In the genomic region with DNA sequence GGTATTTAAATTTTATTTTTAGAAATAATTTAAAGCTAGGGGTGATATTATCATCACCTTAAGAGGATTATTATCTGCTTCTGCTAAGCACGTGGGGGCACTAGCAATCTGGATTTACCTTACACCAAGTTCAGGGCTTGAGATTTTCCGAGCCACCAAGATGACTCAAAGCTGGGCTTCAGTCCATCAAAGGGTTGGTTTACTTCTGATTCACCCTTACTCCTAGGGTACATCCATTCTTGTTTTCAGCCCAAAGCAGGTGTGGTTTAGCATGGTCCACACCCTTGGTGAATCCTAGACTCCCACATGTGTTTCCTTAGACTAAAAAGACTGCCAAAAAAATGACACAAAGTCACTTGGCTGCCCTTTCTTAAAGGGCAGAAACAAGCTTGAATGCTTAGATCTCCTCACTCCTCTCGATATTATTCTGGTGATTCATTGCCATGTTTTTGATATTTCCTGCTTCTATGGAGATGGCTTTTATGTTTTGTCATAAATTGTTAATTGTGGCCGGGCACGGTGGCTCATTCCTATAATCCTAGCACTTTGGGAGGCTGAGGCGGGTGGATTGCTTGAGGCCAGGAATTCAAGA, we compare ENCODE assay signal across 17 cellular contexts. TPM values are rescaled to one million over a fixed set of nuclear protein-coding genes. Genes with fewer than 3 reads are reported as not detected.
DNase-seq lines count a peak whose midpoint lies in the region; ATAC-seq and TF ChIP-seq lines count a peak whose summit lies in the region.
"Had no signal": no experiment of that assay in that cellular context is flagged by ENCODE, and none has a peak within 500 bp of the region (broad histone marks: within the 10 kb centered on the region; RNA-seq: fewer than 3 reads in every experiment).

No MANE protein-coding gene starts in this region.

- no peaks in the 10 kb centered on the region for H3K36me3 Mint-ChIP-seq in T-helper 17 cell (ENCODE audit: low read depth)
- H3K36me3 Mint-ChIP-seq: immature natural killer cell had no signal

- no peak for TF ChIP-seq CTCF in fibroblast of mammary gland (conservative IDR thresholded peaks at IDR 0.05; ENCODE audit: control insufficient read depth, insufficient read depth, low read depth, low read length)

- no peak overlapping the region for H3K4me3 ChIP-seq in fibroblast of mammary gland (ENCODE audit: control insufficient read depth, low read depth, low read length)
- H3K4me3 ChIP-seq: upper lobe of left lung had no signal

- H3K4me1 Mint-ChIP-seq in T-helper 17 cell = peaks cover 2% of the 10 kb centered on the region
- H3K4me1 Mint-ChIP-seq: endodermal cell had no signal

- H3K9me3 ChIP-seq in T-helper 17 cell (ENCODE audit: control insufficient read depth, low read length, poor library complexity, severe bottlenecking) = no peaks in the 10 kb centered on the region
- H3K9me3 ChIP-seq: upper lobe of left lung had no signal

- H3K27ac Mint-ChIP-seq in T-helper 17 cell = no peak overlapping the region
- H3K27ac Mint-ChIP-seq: activated naive CD4-positive, alpha-beta T cell treated with anti-CD3 and anti-CD28 coated beads, Interleukin-2, amount 50 U/mL, for 24 hours; endodermal cell; immature natural killer cell; naive thymus-derived CD4-positive, alpha-beta T cell had no signal

- DNase-seq in A172 (ENCODE audit: low spot score) (peak; percentile 100), GOT3 (lab: John Stamatoyannopoulos, UW) (peak; percentile 83), T-helper 17 cell (no peak), fibroblast of mammary gland (ENCODE audit: low read depth) (peak; percentile 100), MV-4-11 (lab: John Stamatoyannopoulos, UW) (no peak), SHP77 treated with DMSO at 0.1 percent for 48 hours (lab: John Stamatoyannopoulos, UW) (no peak), NCI-H446 treated with DMSO at 0.1 percent for 48 hours (lab: John Stamatoyannopoulos, UW) (no peak)
- no peak for DNase-seq in stimulated activated CD4-positive, alpha-beta T cell treated with anti-CD3 and anti-CD28 coated beads, Interleukin-2, amount 100 ng/mL, for 24 hours
- DNase-seq: activated CD8-positive, alpha-beta memory T cell treated with anti-CD3 and anti-CD28 coated beads for 24 hours; endodermal cell; immature natural killer cell; naive thymus-derived CD4-positive, alpha-beta T cell; NCI-H1436 treated with DMSO at 0.1 percent for 48 hours; NCI-H774; small intestine; upper lobe of left lung had no signal

- peak overlapping the region; percentile 10 for H3K4me3 Mint-ChIP-seq in T-helper 17 cell
- H3K4me3 Mint-ChIP-seq: activated naive CD4-positive, alpha-beta T cell treated with anti-CD3 and anti-CD28 coated beads, Interleukin-2, amount 50 U/mL, for 24 hours; endodermal cell; immature natural killer cell; naive thymus-derived CD4-positive, alpha-beta T cell had no signal

- no peak for ATAC-seq in T-helper 17 cell
- ATAC-seq: naive thymus-derived CD4-positive, alpha-beta T cell had no signal

- peaks cover 10% of the 10 kb centered on the region for H3K27me3 Mint-ChIP-seq in T-helper 17 cell

RNA-seq across cellular contexts. Expression of a gene that starts 9.8 kb away (rescaled TPM):
- not detected in 2 replicates for total RNA-seq in A172 (2014; rRNA removed; shearing (Covaris generic))
- not detected for total RNA-seq in T-helper 17 cell
- total RNA-seq: endodermal cell; naive thymus-derived CD4-positive, alpha-beta T cell; upper lobe of left lung had no signal

Comparison
In these comparisons a context has a peak if more than half of its experiments do, and no peak if none do; other contexts are left out.
1. DNase-seq: peak in A172 (single experiment), GOT3 (single experiment) and fibroblast of mammary gland (single experiment); none in T-helper 17 cell (0 of 3), MV-4-11 (single experiment), SHP77 treated with DMSO at 0.1 percent for 48 hours (single experiment), stimulated activated CD4-positive, alpha-beta T cell treated with anti-CD3 and anti-CD28 coated beads, Interleukin-2, amount 100 ng/mL, for 24 hours (0 of 2) and NCI-H446 treated with DMSO at 0.1 percent for 48 hours (single experiment).